In the genomic region with DNA sequence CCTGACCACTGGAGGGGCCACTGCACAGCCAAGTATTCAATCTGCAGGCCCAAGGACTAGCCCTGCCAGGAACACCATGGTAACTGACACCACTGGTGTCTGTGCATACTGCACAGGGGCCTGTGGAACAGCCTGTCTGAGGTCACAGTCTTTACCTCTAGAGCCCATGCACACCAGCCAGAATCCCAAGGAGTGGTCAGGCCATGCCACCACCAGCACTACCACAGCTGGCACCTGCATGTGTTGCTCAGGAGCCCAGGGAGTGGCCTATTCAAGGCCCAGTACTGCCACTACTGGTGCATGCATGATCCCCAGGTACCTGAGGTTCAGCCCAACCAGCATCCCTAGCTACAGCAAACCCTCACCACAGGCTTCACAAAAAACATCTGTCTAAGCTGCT, we compare ENCODE assay signal across 18 cellular contexts.
DNase-seq lines count a peak whose midpoint lies in the region; ATAC-seq lines count a peak whose summit lies in the region.
"Had no signal": no experiment of that assay in that cellular context is flagged by ENCODE, and none has a peak within 500 bp of the region (broad histone marks: within the 10 kb centered on the region; RNA-seq: fewer than 3 reads in every experiment).

No MANE protein-coding gene starts in this region.

- no peaks in the 10 kb centered on the region for H3K36me3 Mint-ChIP-seq in stimulated activated effector memory CD8-positive, alpha-beta T cell treated with anti-CD3 and anti-CD28 coated beads, Interleukin-12 subunit alpha, Interleukin-12 subunit beta, amount 100 ng/mL, for 72 hours
- H3K36me3 Mint-ChIP-seq: CD8-positive, alpha-beta T cell had no signal

- no peaks in the 10 kb centered on the region for H3K36me3 ChIP-seq in aorta (ENCODE audit: control insufficient read depth in 1 of 2, insufficient read depth in 2 of 2, low read length in 1 of 2)
- H3K36me3 ChIP-seq: BLaER1 treated with 17β-estradiol and CSF1 and Interleukin-3, amounts not matched to agents 10 nM and 100 nM had no signal

- intact Hi-C loops in aorta (cut with DNase I), result no loop called here

- no peak overlapping the region for H3K4me3 Mint-ChIP-seq in stimulated activated naive CD8-positive, alpha-beta T cell treated with anti-CD3 and anti-CD28 coated beads, Interleukin-15, amount 100 ng/mL, for 72 hours
- no peak overlapping the region for H3K4me3 Mint-ChIP-seq in stimulated activated effector memory CD8-positive, alpha-beta T cell treated with anti-CD3 and anti-CD28 coated beads, Interleukin-12 subunit alpha, Interleukin-12 subunit beta, amount 100 ng/mL, for 72 hours
- H3K4me3 Mint-ChIP-seq: B cell; CD4-positive, alpha-beta T cell; CD8-positive, alpha-beta T cell had no signal

- H3K4me1 Mint-ChIP-seq in stimulated activated naive CD8-positive, alpha-beta T cell treated with anti-CD3 and anti-CD28 coated beads, Interleukin-15, amount 100 ng/mL, for 72 hours, result no peaks in the 10 kb centered on the region
- no peaks in the 10 kb centered on the region for H3K4me1 Mint-ChIP-seq in stimulated activated effector memory CD8-positive, alpha-beta T cell treated with anti-CD3 and anti-CD28 coated beads, Interleukin-12 subunit alpha, Interleukin-12 subunit beta, amount 100 ng/mL, for 72 hours
- H3K4me1 Mint-ChIP-seq: B cell had no signal

- H3K9me3 Mint-ChIP-seq in stimulated activated naive CD8-positive, alpha-beta T cell treated with anti-CD3 and anti-CD28 coated beads, Interleukin-15, amount 100 ng/mL, for 72 hours, result peaks cover 5 to 16% of the 10 kb centered on the region in 2 donors
- peaks cover 20% of the 10 kb centered on the region for H3K9me3 Mint-ChIP-seq in stimulated activated effector memory CD8-positive, alpha-beta T cell treated with anti-CD3 and anti-CD28 coated beads, Interleukin-12 subunit alpha, Interleukin-12 subunit beta, amount 100 ng/mL, for 72 hours

- H3K27ac Mint-ChIP-seq in stimulated activated naive CD8-positive, alpha-beta T cell treated with anti-CD3 and anti-CD28 coated beads, Interleukin-15, amount 100 ng/mL, for 72 hours, result no peak overlapping the region
- no peak overlapping the region for H3K27ac Mint-ChIP-seq in stimulated activated effector memory CD8-positive, alpha-beta T cell treated with anti-CD3 and anti-CD28 coated beads, Interleukin-12 subunit alpha, Interleukin-12 subunit beta, amount 100 ng/mL, for 72 hours
- H3K27ac Mint-ChIP-seq: B cell; CD4-positive, alpha-beta T cell; CD8-positive, alpha-beta T cell had no signal

- peak; percentile 32 for ATAC-seq in stimulated activated naive CD8-positive, alpha-beta T cell treated with anti-CD3 and anti-CD28 coated beads, Interleukin-15, Interleukin-2, amounts not matched to agents 100 U/mL and 50 U/mL, for 24 hours
- ATAC-seq in stimulated activated naive CD8-positive, alpha-beta T cell treated with anti-CD3 and anti-CD28 coated beads, Interleukin-15, amount 100 ng/mL, for 72 hours, result no peak
- ATAC-seq in stimulated activated effector memory CD8-positive, alpha-beta T cell treated with anti-CD3 and anti-CD28 coated beads, Interleukin-12 subunit alpha, Interleukin-12 subunit beta, amount 100 ng/mL, for 72 hours, result peak; percentile 36
- ATAC-seq in aorta (ENCODE audit: low FRiP score), result peak; percentile 54
- ATAC-seq in GM21786 (IDR thresholded peaks at IDR 0.05; ENCODE audit: unreplicated experiment), result no peak
- ATAC-seq: A549; CD8-positive, alpha-beta T cell had no signal

- H3K9me3 ChIP-seq in aorta (ENCODE audit: control insufficient read depth, low read length), result peaks cover 5% of the 10 kb centered on the region
- H3K9me3 ChIP-seq: A549, Caco-2 had no signal

- H3K27me3 Mint-ChIP-seq in stimulated activated naive CD8-positive, alpha-beta T cell treated with anti-CD3 and anti-CD28 coated beads, Interleukin-15, amount 100 ng/mL, for 72 hours, result no peaks in the 10 kb centered on the region
- H3K27me3 Mint-ChIP-seq: B cell; CD4-positive, alpha-beta T cell had no signal

- no peaks in the 10 kb centered on the region for H3K4me1 ChIP-seq in aorta (ENCODE audit: control insufficient read depth in 1 of 2, insufficient read depth in 2 of 2, low read length in 2 of 2)
- H3K4me1 ChIP-seq: A549; BLaER1 treated with 17β-estradiol and CSF1 and Interleukin-3, amounts not matched to agents 10 nM and 100 nM; Caco-2 had no signal

- H3K27ac ChIP-seq in aorta (ENCODE audit: low read depth in 1 of 2, low read length in 2 of 2), result no peak overlapping the region
- H3K27ac ChIP-seq: 22Rv1; A549; BLaER1 treated with 17β-estradiol and CSF1 and Interleukin-3, amounts not matched to agents 10 nM and 100 nM; C4-2B had no signal

- H3K4me3 ChIP-seq in aorta (ENCODE audit: low read length in 2 of 2), result no peak overlapping the region
- H3K4me3 ChIP-seq: A549; BLaER1 treated with 17β-estradiol and CSF1 and Interleukin-3, amounts not matched to agents 10 nM and 100 nM had no signal

- H3K27me3 ChIP-seq in aorta (ENCODE audit: control insufficient read depth in 1 of 2, insufficient read depth in 2 of 2, low read length in 1 of 2), result no peaks in the 10 kb centered on the region
- H3K27me3 ChIP-seq: BLaER1 treated with 17β-estradiol and CSF1 and Interleukin-3, amounts not matched to agents 10 nM and 100 nM had no signal

- no peak for DNase-seq in stimulated activated naive CD8-positive, alpha-beta T cell treated with anti-CD3 and anti-CD28 coated beads, Interleukin-15, Interleukin-2, amounts not matched to agents 100 U/mL and 50 U/mL, for 24 hours
- no peak for DNase-seq in stimulated activated naive CD8-positive, alpha-beta T cell treated with anti-CD3 and anti-CD28 coated beads, Interleukin-15, amount 100 ng/mL, for 72 hours
- DNase-seq in stimulated activated effector memory CD8-positive, alpha-beta T cell treated with anti-CD3 and anti-CD28 coated beads, Interleukin-12 subunit alpha, Interleukin-12 subunit beta, amount 100 ng/mL, for 72 hours (ENCODE audit: low spot score in 2 of 2), result no peak
- DNase-seq in aorta (no peak), hippocampal formation (lab: John Stamatoyannopoulos, UW) (no peak)
- DNase-seq: AML-193; Caco-2; Calu3; CD4-positive, alpha-beta T cell; DMS79 treated with DMSO at 0.1 percent for 48 hours; GF-D8 had no signal

Comparison
In these comparisons a context has a peak if more than half of its experiments do, and no peak if none do; other contexts are left out.
1. ATAC-seq: peak in stimulated activated naive CD8-positive, alpha-beta T cell treated with anti-CD3 and anti-CD28 coated beads, Interleukin-15, Interleukin-2, amounts not matched to agents 100 U/mL and 50 U/mL, for 24 hours (single experiment), stimulated activated effector memory CD8-positive, alpha-beta T cell treated with anti-CD3 and anti-CD28 coated beads, Interleukin-12 subunit alpha, Interleukin-12 subunit beta, amount 100 ng/mL, for 72 hours (single experiment) and aorta (single experiment); none in stimulated activated naive CD8-positive, alpha-beta T cell treated with anti-CD3 and anti-CD28 coated beads, Interleukin-15, amount 100 ng/mL, for 72 hours (single experiment) and GM21786 (single experiment).